Comparison of ENCODE assay signal across 10 cellular contexts in genomic region chr12:130764475-130765185, GRCh38. TPM values are rescaled to one million over a fixed set of nuclear protein-coding genes. Genes with fewer than 3 reads are reported as not detected.
DNase-seq lines count a peak whose midpoint lies in the region; ATAC-seq, FAIRE-seq and TF ChIP-seq lines count a peak whose summit lies in the region.
"Had no signal": no experiment of that assay in that cellular context is flagged by ENCODE, and none has a peak within 500 bp of the region (broad histone marks: within the 10 kb centered on the region; RNA-seq: fewer than 3 reads in every experiment).

No MANE protein-coding gene starts in this region.

- BruUV-seq in PC-9 (replicated peaks; lab: Mats Ljungman, UMichigan), result no TSS peak

- H3K9me3 ChIP-seq in fibroblast of lung (ENCODE audit: control insufficient read depth, insufficient read depth, low read depth, low read length) (peaks cover 9% of the 10 kb centered on the region), PC-9 (ENCODE audit: insufficient read depth, low read depth) (0 out of 2 replicates have a peak, but pooled peaks cover 6% of the 10 kb centered on the region)
- H3K9me3 ChIP-seq: esophagus muscularis mucosa had no signal

- no peaks in the 10 kb centered on the region for H3K36me3 Mint-ChIP-seq in WTC11

- H3K4me1 ChIP-seq in fibroblast of lung (ENCODE audit: control insufficient read depth, extremely low read depth, insufficient read depth, low read length) (no peaks in the 10 kb centered on the region), PC-9 (replicated peaks; ENCODE audit: insufficient read depth) (no peaks in the 10 kb centered on the region)

- no peaks in the 10 kb centered on the region for H3K4me1 Mint-ChIP-seq in WTC11

- no peaks in the 10 kb centered on the region for H3K36me3 ChIP-seq in fibroblast of lung (ENCODE audit: control insufficient read depth, insufficient read depth, low read length)
- H3K36me3 ChIP-seq in PC-9 (ENCODE audit: low read depth), result no peaks in the 10 kb centered on the region
- H3K36me3 ChIP-seq: esophagus muscularis mucosa had no signal

- peak; percentile 62 for FAIRE-seq in GM18507 (lab: Jason Lieb, UNC)
- FAIRE-seq: H54 had no signal

- H3F3A ChIP-seq in PC-9 (ENCODE audit: insufficient read depth, low read depth), result peaks cover 6% of the 10 kb centered on the region; the same call in 1 of the 2 replicates

- ATAC-seq in WTC11, result no peak
- ATAC-seq in HG03439 (IDR thresholded peaks at IDR 0.05; ENCODE audit: unreplicated experiment), result no peak

- POLR2A ChIA-PET in WTC11 (lab: Charles Lee), result no interaction called here
- POLR2A ChIA-PET in PC-9 (lab: Charles Lee; ENCODE audit: unreplicated experiment), result no interaction called here

- no peak overlapping the region for H3K4me2 ChIP-seq in fibroblast of lung (ENCODE audit: extremely low read depth, insufficient read depth, low read length)
- H3K4me2 ChIP-seq in PC-9, result no peak overlapping the region

- H3K4me3 Mint-ChIP-seq in WTC11, result no peak overlapping the region

- intact Hi-C loops in PC-9 (cut with micrococcal nuclease; ENCODE audit: unreplicated experiment), result no loop called here

- H3K27ac ChIP-seq in fibroblast of lung (ENCODE audit: insufficient read depth, low read length), result no peak overlapping the region
- H3K27ac ChIP-seq in PC-9, result no peak overlapping the region
- H3K27ac ChIP-seq: esophagus muscularis mucosa had no signal

- H3K9ac ChIP-seq in fibroblast of lung (ENCODE audit: insufficient read depth, low read length), result no peak overlapping the region

- H3K9me3 Mint-ChIP-seq in WTC11, result no peaks in the 10 kb centered on the region

- CTCF ChIA-PET in WTC11 (lab: Charles Lee) (no interaction called here), PC-9 (lab: Charles Lee) (no interaction called here)

- H3K79me2 ChIP-seq in fibroblast of lung (ENCODE audit: control insufficient read depth, insufficient read depth, low read length), result no peaks in the 10 kb centered on the region
- no peaks in the 10 kb centered on the region for H3K79me2 ChIP-seq in PC-9 (ENCODE audit: low read depth)

- peak; percentile 48 for DNase-seq in COLO829 (ENCODE audit: low spot score)
- DNase-seq in GM18507 (ENCODE audit: extremely low spot score, insufficient read length, low read depth), result no peak
- DNase-seq in WTC11 (ENCODE audit: low spot score), result no peak
- peak; percentile 51 to 53 for DNase-seq in fibroblast of lung (ENCODE audit: low read depth in 2 of 2)
- DNase-seq in PC-9, result no peak
- DNase-seq in SW480 (ENCODE audit: low spot score), result no peak
- DNase-seq in NOMO-1 treated with DMSO at 0.1 percent for 48 hours (lab: John Stamatoyannopoulos, UW; ENCODE audit: unreplicated experiment), result no peak

- no peaks in the 10 kb centered on the region for H3K27me3 Mint-ChIP-seq in WTC11 (ENCODE audit: low read depth)

- H2AFZ ChIP-seq in fibroblast of lung (ENCODE audit: low read length), result no peak overlapping the region
- no peak overlapping the region for H2AFZ ChIP-seq in PC-9

- no peak for TF ChIP-seq CTCF in WTC11 (IDR thresholded peaks at IDR 0.05)
- no peak for TF ChIP-seq CTCF in fibroblast of lung (conservative IDR thresholded peaks at IDR 0.05 in 1 of 2, IDR thresholded peaks at IDR 0.05 in 1 of 2; ENCODE audit: low read depth in 1 of 2, low read length in 2 of 2)
- no peak for TF ChIP-seq CTCF in PC-9 (conservative IDR thresholded peaks at IDR 0.05)

- H3K4me3 ChIP-seq in fibroblast of lung (replicated peaks in 1 of 4; ENCODE audit: control extremely low read depth in 1 of 4, insufficient read depth in 1 of 4, low read depth in 3 of 4, low read length in 4 of 4), result no peak overlapping the region
- no peak overlapping the region for H3K4me3 ChIP-seq in PC-9
- H3K4me3 ChIP-seq: esophagus muscularis mucosa had no signal

- H4K20me1 ChIP-seq in fibroblast of lung (ENCODE audit: control insufficient read depth, extremely low read depth, insufficient read depth, low read length) (no peaks in the 10 kb centered on the region), PC-9 (ENCODE audit: insufficient read depth) (no peaks in the 10 kb centered on the region)

- H3K27me3 ChIP-seq in fibroblast of lung (ENCODE audit: control insufficient read depth, insufficient read depth, low read length) (no peaks in the 10 kb centered on the region), PC-9 (ENCODE audit: insufficient read depth, low read depth) (peaks cover 67% of the 10 kb centered on the region)

- H3K9me2 ChIP-seq in PC-9 (ENCODE audit: insufficient read depth), result no peaks in the 10 kb centered on the region

- H3K27ac Mint-ChIP-seq in WTC11, result no peak overlapping the region

TF ChIP-seq in WTC11, 78 proteins besides CTCF, POLR2A, EP300 and RAD21 (continues in another document):
- no peak for TF ChIP-seq SOX15 (CRISPR knock-in tag; IDR thresholded peaks at IDR 0.05)
- TF ChIP-seq ZNF512 (CRISPR knock-in tag; IDR thresholded peaks at IDR 0.05; ENCODE audit: borderline replicate concordance), result 0 out of 2 replicates have a peak, but pooled peaks have one; percentile 23
- no peak for TF ChIP-seq ZNF425 (CRISPR knock-in tag; conservative IDR thresholded peaks at IDR 0.05)
- TF ChIP-seq ATF6 (CRISPR knock-in tag; IDR thresholded peaks at IDR 0.05), result no peak
- 0 out of 2 replicates have a peak, but pooled peaks have one; percentile 16 for TF ChIP-seq NFE2L1 (CRISPR knock-in tag; IDR thresholded peaks at IDR 0.05)
- TF ChIP-seq SP1 (CRISPR knock-in tag; conservative IDR thresholded peaks at IDR 0.05), result no peak

RNA-seq across cellular contexts. Expression of gene RIMBP2, which starts 48.5 kb away (rescaled TPM):
- 1.3 to 2.6 TPM (median 1.5 TPM) in 3 replicates for total RNA-seq in WTC11 (2021)
- total RNA-seq in fibroblast of lung, result under 0.01 and 0.17 TPM in 2 replicates
- not detected in 2 replicates for polyA plus RNA-seq in fibroblast of lung
- not detected in 2 replicates for polyA plus RNA-seq in fibroblast of lung (2012)
- not detected in 2 replicates for polyA minus RNA-seq in fibroblast of lung (ENCODE audit: low replicate concordance)
- total RNA-seq in PC-9 (2021), result not detected in 2 replicates

Comparison
In these comparisons a context has a peak if more than half of its experiments do, and no peak if none do; other contexts are left out.
1. DNase-seq: peak in COLO829 (single experiment) and fibroblast of lung (2 of 2); none in GM18507 (single experiment), WTC11 (single experiment), PC-9 (0 of 2), SW480 (single experiment) and NOMO-1 treated with DMSO at 0.1 percent for 48 hours (single experiment).